1 cellular context compared by ENCODE assay signal in the genomic region with DNA sequence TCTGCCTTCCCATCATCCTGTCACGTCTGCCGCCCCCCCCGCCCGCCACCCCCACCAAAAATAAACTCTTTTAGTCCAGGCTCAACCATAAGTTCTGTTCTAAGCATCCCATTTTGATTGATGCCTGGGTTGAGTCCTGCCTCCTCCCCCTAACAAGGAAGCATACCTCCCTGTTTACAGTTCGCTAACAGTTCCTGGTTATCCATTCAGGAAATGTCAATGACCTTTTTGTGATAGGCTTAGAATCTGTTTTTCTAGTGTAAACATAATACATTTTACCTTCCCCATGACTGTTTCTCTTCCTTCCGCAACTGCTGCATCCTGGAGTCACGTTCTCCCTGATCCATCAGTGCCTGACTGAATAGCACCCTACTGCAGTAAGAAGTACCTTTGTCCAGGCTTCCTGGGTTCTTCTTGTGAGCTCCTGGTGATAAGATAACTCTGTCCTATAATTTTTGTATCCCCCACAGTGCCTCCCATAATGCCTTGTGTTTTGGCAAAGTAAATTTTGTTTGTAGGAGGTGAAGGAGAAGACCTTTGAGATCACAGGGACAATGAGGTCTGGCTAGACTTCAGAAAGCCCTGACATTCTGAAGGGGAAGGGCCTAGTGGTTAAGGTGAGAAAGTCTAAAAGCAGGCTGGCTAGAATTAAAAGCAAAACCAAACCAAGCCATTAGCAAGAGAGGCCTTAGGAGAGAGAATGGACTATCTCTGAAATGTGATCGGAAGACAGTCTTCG.
TF ChIP-seq lines count a peak whose summit lies in the region.

No MANE protein-coding gene starts in this region.

TF ChIP-seq in HepG2, 621 proteins besides CTCF, POLR2A, EP300 and RAD21 (continued from another document and continues in another):
- TF ChIP-seq, protein P1, sequence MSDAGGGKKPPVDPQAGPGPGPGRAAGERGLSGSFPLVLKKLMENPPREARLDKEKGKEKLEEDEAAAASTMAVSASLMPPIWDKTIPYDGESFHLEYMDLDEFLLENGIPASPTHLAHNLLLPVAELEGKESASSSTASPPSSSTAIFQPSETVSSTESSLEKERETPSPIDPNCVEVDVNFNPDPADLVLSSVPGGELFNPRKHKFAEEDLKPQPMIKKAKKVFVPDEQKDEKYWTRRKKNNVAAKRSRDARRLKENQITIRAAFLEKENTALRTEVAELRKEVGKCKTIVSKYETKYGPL (CRISPR knock-in tag; IDR thresholded peaks at IDR 0.05) = no peak
- TF ChIP-seq ZNF24 (IDR thresholded peaks at IDR 0.05) (no peak), GTF3A (CRISPR knock-in tag; conservative IDR thresholded peaks at IDR 0.05) (no peak), ZNF326 (CRISPR knock-in tag; IDR thresholded peaks at IDR 0.05; ENCODE audit: borderline replicate concordance) (no peak), KDM5B (CRISPR knock-in tag; IDR thresholded peaks at IDR 0.05; ENCODE audit: borderline replicate concordance) (no peak), REL (CRISPR knock-in tag; conservative IDR thresholded peaks at IDR 0.05) (no peak), POGZ (CRISPR knock-in tag; IDR thresholded peaks at IDR 0.05) (no peak; the same call in 1 of the 2 replicates), XRCC5 (optimal IDR thresholded peaks at IDR 0.05; ENCODE audit: low read length) (no peak), GABPA (IDR thresholded peaks at IDR 0.05; ENCODE audit: low read depth, low read length) (no peak), GABPA (CRISPR knock-in tag; IDR thresholded peaks at IDR 0.05; ENCODE audit: low read depth) (no peak), TEAD3 (CRISPR knock-in tag; optimal IDR thresholded peaks at IDR 0.05; ENCODE audit: borderline replicate concordance) (peak; percentile 72), KAT2B (IDR thresholded peaks at IDR 0.05; ENCODE audit: borderline replicate concordance, low read depth, low read length) (no peak), JARID2 (CRISPR knock-in tag; IDR thresholded peaks at IDR 0.05; ENCODE audit: insufficient replicate concordance) (no peak), SP2 (CRISPR knock-in tag; IDR thresholded peaks at IDR 0.05) (no peak), BRD4 (CRISPR knock-in tag; IDR thresholded peaks at IDR 0.05) (peak; percentile 27; the same call in 1 of the 2 replicates), GABPB1 (CRISPR knock-in tag; IDR thresholded peaks at IDR 0.05) (no peak; the same call in 1 of the 2 replicates), MED13 (CRISPR knock-in tag; IDR thresholded peaks at IDR 0.05) (peak; percentile 85), NR2F6 (IDR thresholded peaks at IDR 0.05) (peak; percentile 91), NR2F6 (CRISPR knock-in tag; IDR thresholded peaks at IDR 0.05) (peak; percentile 89), ZSCAN29 (CRISPR knock-in tag; conservative IDR thresholded peaks at IDR 0.05) (no peak), ZNF138 (CRISPR knock-in tag; IDR thresholded peaks at IDR 0.05; ENCODE audit: low read depth) (no peak), CBX1 (IDR thresholded peaks at IDR 0.05; ENCODE audit: low read depth) (no peak)
- TF ChIP-seq, protein P2, sequence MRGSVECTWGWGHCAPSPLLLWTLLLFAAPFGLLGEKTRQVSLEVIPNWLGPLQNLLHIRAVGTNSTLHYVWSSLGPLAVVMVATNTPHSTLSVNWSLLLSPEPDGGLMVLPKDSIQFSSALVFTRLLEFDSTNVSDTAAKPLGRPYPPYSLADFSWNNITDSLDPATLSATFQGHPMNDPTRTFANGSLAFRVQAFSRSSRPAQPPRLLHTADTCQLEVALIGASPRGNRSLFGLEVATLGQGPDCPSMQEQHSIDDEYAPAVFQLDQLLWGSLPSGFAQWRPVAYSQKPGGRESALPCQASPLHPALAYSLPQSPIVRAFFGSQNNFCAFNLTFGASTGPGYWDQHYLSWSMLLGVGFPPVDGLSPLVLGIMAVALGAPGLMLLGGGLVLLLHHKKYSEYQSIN (CRISPR knock-in tag; IDR thresholded peaks at IDR 0.05; ENCODE audit: borderline replicate concordance) = no peak
- TF ChIP-seq, protein P3, sequence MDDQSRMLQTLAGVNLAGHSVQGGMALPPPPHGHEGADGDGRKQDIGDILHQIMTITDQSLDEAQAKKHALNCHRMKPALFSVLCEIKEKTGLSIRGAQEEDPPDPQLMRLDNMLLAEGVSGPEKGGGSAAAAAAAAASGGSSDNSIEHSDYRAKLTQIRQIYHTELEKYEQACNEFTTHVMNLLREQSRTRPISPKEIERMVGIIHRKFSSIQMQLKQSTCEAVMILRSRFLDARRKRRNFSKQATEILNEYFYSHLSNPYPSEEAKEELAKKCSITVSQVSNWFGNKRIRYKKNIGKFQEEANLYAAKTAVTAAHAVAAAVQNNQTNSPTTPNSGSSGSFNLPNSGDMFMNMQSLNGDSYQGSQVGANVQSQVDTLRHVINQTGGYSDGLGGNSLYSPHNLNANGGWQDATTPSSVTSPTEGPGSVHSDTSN (CRISPR knock-in tag; IDR thresholded peaks at IDR 0.05; ENCODE audit: borderline replicate concordance) = no peak
- TF ChIP-seq, protein P4, sequence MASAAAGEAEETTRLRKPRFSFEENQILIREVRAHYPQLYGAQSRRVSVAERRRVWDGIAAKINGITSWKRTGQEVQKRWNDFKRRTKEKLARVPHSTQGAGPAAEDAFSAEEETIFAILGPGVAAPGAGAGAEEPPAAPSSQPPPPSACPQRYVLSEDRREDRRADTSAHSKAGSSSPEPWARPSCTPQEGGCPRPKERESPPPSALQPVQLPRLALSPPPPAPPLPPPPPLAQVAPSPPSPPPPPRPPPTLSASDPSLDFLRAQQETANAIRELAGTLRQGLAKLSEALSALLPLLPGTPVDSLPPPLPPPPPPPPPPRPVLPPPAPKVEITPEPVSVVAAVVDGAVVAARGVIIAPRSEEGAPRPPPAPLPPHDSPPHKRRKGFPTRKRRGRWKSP (CRISPR knock-in tag; IDR thresholded peaks at IDR 0.05) = no peak; the same call in 1 of the 2 replicates
- TF ChIP-seq, protein P5, sequence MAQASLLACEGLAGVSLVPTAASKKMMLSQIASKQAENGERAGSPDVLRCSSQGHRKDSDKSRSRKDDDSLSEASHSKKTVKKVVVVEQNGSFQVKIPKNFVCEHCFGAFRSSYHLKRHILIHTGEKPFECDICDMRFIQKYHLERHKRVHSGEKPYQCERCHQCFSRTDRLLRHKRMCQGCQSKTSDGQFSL (CRISPR knock-in tag; IDR thresholded peaks at IDR 0.05) = no peak
- TF ChIP-seq, protein P6, sequence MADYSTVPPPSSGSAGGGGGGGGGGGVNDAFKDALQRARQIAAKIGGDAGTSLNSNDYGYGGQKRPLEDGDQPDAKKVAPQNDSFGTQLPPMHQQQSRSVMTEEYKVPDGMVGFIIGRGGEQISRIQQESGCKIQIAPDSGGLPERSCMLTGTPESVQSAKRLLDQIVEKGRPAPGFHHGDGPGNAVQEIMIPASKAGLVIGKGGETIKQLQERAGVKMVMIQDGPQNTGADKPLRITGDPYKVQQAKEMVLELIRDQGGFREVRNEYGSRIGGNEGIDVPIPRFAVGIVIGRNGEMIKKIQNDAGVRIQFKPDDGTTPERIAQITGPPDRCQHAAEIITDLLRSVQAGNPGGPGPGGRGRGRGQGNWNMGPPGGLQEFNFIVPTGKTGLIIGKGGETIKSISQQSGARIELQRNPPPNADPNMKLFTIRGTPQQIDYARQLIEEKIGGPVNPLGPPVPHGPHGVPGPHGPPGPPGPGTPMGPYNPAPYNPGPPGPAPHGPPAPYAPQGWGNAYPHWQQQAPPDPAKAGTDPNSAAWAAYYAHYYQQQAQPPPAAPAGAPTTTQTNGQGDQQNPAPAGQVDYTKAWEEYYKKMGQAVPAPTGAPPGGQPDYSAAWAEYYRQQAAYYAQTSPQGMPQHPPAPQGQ (CRISPR knock-in tag; IDR thresholded peaks at IDR 0.05; ENCODE audit: borderline replicate concordance) = no peak
- TF ChIP-seq, protein P7, sequence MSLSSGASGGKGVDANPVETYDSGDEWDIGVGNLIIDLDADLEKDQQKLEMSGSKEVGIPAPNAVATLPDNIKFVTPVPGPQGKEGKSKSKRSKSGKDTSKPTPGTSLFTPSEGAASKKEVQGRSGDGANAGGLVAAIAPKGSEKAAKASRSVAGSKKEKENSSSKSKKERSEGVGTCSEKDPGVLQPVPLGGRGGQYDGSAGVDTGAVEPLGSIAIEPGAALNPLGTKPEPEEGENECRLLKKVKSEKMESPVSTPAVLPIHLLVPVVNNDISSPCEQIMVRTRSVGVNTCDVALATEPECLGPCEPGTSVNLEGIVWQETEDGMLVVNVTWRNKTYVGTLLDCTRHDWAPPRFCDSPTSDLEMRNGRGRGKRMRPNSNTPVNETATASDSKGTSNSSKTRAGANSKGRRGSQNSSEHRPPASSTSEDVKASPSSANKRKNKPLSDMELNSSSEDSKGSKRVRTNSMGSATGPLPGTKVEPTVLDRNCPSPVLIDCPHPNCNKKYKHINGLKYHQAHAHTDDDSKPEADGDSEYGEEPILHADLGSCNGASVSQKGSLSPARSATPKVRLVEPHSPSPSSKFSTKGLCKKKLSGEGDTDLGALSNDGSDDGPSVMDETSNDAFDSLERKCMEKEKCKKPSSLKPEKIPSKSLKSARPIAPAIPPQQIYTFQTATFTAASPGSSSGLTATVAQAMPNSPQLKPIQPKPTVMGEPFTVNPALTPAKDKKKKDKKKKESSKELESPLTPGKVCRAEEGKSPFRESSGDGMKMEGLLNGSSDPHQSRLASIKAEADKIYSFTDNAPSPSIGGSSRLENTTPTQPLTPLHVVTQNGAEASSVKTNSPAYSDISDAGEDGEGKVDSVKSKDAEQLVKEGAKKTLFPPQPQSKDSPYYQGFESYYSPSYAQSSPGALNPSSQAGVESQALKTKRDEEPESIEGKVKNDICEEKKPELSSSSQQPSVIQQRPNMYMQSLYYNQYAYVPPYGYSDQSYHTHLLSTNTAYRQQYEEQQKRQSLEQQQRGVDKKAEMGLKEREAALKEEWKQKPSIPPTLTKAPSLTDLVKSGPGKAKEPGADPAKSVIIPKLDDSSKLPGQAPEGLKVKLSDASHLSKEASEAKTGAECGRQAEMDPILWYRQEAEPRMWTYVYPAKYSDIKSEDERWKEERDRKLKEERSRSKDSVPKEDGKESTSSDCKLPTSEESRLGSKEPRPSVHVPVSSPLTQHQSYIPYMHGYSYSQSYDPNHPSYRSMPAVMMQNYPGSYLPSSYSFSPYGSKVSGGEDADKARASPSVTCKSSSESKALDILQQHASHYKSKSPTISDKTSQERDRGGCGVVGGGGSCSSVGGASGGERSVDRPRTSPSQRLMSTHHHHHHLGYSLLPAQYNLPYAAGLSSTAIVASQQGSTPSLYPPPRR (CRISPR knock-in tag; IDR thresholded peaks at IDR 0.05; ENCODE audit: borderline replicate concordance) = peak; percentile 70; the same call in 1 of the 2 replicates
- TF ChIP-seq, protein P8, sequence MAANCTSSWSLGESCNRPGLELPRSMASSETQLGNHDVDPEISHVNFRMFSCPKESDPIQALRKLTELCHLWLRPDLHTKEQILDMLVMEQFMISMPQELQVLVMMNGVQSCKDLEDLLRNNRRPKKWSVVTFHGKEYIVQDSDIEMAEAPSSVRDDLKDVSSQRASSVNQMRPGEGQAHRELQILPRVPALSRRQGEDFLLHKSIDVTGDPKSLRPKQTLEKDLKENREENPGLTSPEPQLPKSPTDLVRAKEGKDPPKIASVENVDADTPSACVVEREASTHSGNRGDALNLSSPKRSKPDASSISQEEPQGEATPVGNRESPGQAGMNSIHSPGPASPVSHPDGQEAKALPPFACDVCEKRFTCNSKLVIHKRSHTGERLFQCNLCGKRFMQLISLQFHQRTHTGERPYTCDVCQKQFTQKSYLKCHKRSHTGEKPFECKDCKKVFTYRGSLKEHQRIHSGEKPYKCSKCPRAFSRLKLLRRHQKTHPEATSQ (CRISPR knock-in tag; IDR thresholded peaks at IDR 0.05; ENCODE audit: borderline replicate concordance) = no peak
- TF ChIP-seq, protein P9, sequence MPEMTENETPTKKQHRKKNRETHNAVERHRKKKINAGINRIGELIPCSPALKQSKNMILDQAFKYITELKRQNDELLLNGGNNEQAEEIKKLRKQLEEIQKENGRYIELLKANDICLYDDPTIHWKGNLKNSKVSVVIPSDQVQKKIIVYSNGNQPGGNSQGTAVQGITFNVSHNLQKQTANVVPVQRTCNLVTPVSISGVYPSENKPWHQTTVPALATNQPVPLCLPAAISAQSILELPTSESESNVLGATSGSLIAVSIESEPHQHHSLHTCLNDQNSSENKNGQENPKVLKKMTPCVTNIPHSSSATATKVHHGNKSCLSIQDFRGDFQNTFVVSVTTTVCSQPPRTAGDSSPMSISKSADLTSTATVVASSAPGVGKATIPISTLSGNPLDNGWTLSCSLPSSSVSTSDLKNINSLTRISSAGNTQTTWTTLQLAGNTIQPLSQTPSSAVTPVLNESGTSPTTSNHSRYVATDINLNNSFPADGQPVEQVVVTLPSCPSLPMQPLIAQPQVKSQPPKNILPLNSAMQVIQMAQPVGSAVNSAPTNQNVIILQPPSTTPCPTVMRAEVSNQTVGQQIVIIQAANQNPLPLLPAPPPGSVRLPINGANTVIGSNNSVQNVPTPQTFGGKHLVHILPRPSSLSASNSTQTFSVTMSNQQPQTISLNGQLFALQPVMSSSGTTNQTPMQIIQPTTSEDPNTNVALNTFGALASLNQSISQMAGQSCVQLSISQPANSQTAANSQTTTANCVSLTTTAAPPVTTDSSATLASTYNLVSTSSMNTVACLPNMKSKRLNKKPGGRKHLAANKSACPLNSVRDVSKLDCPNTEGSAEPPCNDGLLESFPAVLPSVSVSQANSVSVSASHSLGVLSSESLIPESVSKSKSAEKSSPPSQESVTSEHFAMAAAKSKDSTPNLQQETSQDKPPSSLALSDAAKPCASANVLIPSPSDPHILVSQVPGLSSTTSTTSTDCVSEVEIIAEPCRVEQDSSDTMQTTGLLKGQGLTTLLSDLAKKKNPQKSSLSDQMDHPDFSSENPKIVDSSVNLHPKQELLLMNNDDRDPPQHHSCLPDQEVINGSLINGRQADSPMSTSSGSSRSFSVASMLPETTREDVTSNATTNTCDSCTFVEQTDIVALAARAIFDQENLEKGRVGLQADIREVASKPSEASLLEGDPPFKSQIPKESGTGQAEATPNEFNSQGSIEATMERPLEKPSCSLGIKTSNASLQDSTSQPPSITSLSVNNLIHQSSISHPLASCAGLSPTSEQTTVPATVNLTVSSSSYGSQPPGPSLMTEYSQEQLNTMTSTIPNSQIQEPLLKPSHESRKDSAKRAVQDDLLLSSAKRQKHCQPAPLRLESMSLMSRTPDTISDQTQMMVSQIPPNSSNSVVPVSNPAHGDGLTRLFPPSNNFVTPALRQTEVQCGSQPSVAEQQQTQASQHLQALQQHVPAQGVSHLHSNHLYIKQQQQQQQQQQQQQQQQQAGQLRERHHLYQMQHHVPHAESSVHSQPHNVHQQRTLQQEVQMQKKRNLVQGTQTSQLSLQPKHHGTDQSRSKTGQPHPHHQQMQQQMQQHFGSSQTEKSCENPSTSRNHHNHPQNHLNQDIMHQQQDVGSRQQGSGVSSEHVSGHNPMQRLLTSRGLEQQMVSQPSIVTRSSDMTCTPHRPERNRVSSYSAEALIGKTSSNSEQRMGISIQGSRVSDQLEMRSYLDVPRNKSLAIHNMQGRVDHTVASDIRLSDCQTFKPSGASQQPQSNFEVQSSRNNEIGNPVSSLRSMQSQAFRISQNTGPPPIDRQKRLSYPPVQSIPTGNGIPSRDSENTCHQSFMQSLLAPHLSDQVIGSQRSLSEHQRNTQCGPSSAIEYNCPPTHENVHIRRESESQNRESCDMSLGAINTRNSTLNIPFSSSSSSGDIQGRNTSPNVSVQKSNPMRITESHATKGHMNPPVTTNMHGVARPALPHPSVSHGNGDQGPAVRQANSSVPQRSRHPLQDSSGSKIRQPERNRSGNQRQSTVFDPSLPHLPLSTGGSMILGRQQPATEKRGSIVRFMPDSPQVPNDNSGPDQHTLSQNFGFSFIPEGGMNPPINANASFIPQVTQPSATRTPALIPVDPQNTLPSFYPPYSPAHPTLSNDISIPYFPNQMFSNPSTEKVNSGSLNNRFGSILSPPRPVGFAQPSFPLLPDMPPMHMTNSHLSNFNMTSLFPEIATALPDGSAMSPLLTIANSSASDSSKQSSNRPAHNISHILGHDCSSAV (CRISPR knock-in tag; IDR thresholded peaks at IDR 0.05; ENCODE audit: borderline replicate concordance) = 0 out of 2 replicates have a peak, but pooled peaks have one; percentile 58
